Comparison of ENCODE assay signal across 16 cellular contexts in the genomic region with DNA sequence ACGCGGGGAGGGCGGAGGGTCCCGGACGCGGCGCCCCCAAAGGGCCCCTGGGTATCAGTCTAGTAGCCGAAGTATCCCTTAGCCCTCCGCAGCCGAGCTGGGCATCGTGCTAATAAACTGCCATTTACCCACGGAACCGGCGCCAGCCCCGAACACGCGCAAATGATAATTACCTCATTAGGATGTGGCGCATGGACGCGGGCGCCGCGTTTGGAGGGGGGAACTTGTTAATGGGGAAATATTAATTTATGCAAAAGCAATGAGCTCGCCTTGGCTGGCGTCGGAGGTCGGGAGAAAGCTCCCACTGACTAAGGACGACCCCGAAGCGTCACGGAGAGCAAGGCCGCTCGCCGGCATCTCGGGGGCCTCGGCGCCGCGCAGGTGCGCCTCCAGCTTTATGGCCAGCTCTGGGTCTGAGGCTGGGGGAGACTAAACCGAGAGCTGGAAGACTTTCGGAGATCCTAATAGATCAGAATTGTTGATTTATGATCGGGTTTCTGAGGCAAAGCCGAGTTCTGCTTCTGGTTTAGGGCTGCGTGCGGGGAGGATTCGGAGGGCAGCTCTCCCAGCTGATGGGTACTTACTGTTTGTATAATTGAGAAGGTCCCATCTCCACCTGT. TPM values are rescaled to one million over a fixed set of nuclear protein-coding genes. Genes with fewer than 3 reads are reported as not detected.
DNase-seq lines count a peak whose midpoint lies in the region; FAIRE-seq and TF ChIP-seq lines count a peak whose summit lies in the region.
"Had no signal": no experiment of that assay in that cellular context is flagged by ENCODE, and none has a peak within 500 bp of the region (broad histone marks: within the 10 kb centered on the region; RNA-seq: fewer than 3 reads in every experiment).

No MANE protein-coding gene starts in this region.

- no peak for FAIRE-seq in H1 (lab: Jason Lieb, UNC)

- no peak overlapping the region for H3K4ac ChIP-seq in H1 (replicated peaks; ENCODE audit: insufficient read length, low read depth, low read length)

- no peak overlapping the region; the same call in 1 of the 2 replicates for H2BK20ac ChIP-seq in H1 (ENCODE audit: low read length)

- POLR2A ChIA-PET in H1 (lab: Charles Lee; ENCODE audit: partially characterized antibody) = interaction anchor here (0.9 to 1.2 kb wide), 2 partner anchors 42 to 165 kb away, joined by 3 to 4 read pairs; no protein-coding TSS in a partner anchor

- H3K4me3 ChIP-seq in AG09309 (ENCODE audit: control insufficient read depth, low read depth, low read length) = peak overlapping the region; percentile 32
- no peak overlapping the region for H3K4me3 ChIP-seq in H7 (ENCODE audit: insufficient read depth, low read depth, low read length)
- H3K4me3 ChIP-seq in H1 (ENCODE audit: extremely low read depth in 1 of 4, insufficient read depth in 2 of 4, low read depth in 3 of 4, low read length in 4 of 4) = peak overlapping the region in 3 of 4 experiments; percentile 5 to 60 (median 19); a peak in 5 of 8 replicates
- H3K4me3 ChIP-seq in neural progenitor cell = peak overlapping the region; percentile 46
- peak overlapping the region in 2 of 4 donors; percentile 19 to 23 for H3K4me3 ChIP-seq in sigmoid colon
- H3K4me3 ChIP-seq: lung had no signal

- H3K23me2 ChIP-seq in H1 (ENCODE audit: low read depth, low read length) = peaks cover 5% of the 10 kb centered on the region; the same call in 1 of the 2 replicates

- TF ChIP-seq POLR2A in H1 (IDR thresholded peaks at IDR 0.05; ENCODE audit: control extremely low read depth in 1 of 2, low read depth in 2 of 2, low read length in 2 of 2) (no peak), sigmoid colon (IDR thresholded peaks at IDR 0.05) (no peak)

- H4K20me1 ChIP-seq in H1 (replicated peaks in 1 of 2; ENCODE audit: control insufficient read depth in 1 of 2, insufficient read depth in 2 of 2, low read length in 2 of 2) (peaks cover 0 to 22% of the 10 kb centered on the region in 2 experiments), neural progenitor cell (ENCODE audit: low read depth) (peaks cover 92% of the 10 kb centered on the region)

- no peak overlapping the region for H3K27ac ChIP-seq in H1 (ENCODE audit: low read depth, low read length)
- H3K27ac ChIP-seq in neural progenitor cell = peak overlapping the region; percentile 34
- no peak overlapping the region for H3K27ac ChIP-seq in sigmoid colon
- H3K27ac ChIP-seq: foreskin keratinocyte, vagina had no signal

- H3K4me3 Mint-ChIP-seq in neural progenitor cell (peak overlapping the region; percentile 87), Calu3 (ENCODE audit: low read depth, unreplicated experiment) (no peak overlapping the region)
- H3K4me3 Mint-ChIP-seq: activated T-helper 17 cell treated with anti-CD3 and anti-CD28 coated beads, Interleukin-2, amount 50 U/mL, for 72 hours had no signal

- H3K4me1 ChIP-seq in H1 (replicated peaks in 1 of 4; ENCODE audit: control insufficient read depth in 3 of 4, insufficient read depth in 4 of 4, low read length in 3 of 4) (peaks cover 19 to 71% (median 48%) of the 10 kb centered on the region in 4 experiments), neural progenitor cell (peaks cover 77% of the 10 kb centered on the region), sigmoid colon (peaks cover 0 to 60% (median 54%) of the 10 kb centered on the region in 4 donors)
- H3K4me1 ChIP-seq: Caco-2, foreskin keratinocyte had no signal

- intact Hi-C loops in Calu3 (cut with micrococcal nuclease; ENCODE audit: unreplicated experiment) = no loop called here
- intact Hi-C loops in sigmoid colon (cut with DNase I) = no loop called here

- H4K5ac ChIP-seq in H1 (ENCODE audit: insufficient read length, low read depth, low read length) = no peak overlapping the region

- peak overlapping the region; percentile 57; the same call in 1 of the 2 replicates for H4K8ac ChIP-seq in H1 (ENCODE audit: extremely low read depth, insufficient read depth, low read length)

- no peak overlapping the region for H2BK120ac ChIP-seq in H1 (replicated peaks; ENCODE audit: low read depth, low read length)

- H3K9ac ChIP-seq in H1 (replicated peaks in 1 of 4; ENCODE audit: extremely low read depth in 1 of 4, low read depth in 3 of 4, low read length in 3 of 4) (no peak overlapping the region), neural progenitor cell (no peak overlapping the region)

- H3K27me3 ChIP-seq in H7 (ENCODE audit: control insufficient read depth, insufficient read depth, low read length) (peaks cover 100% of the 10 kb centered on the region), H1 (replicated peaks in 1 of 4; ENCODE audit: control insufficient read depth in 3 of 4, extremely low read depth in 1 of 4, insufficient read depth in 3 of 4, low read length in 3 of 4) (peaks cover 86 to 100% (median 99%) of the 10 kb centered on the region in 4 experiments), neural progenitor cell (peaks cover 100% of the 10 kb centered on the region), sigmoid colon (peaks cover 59 to 100% (median 96%) of the 10 kb centered on the region in 3 donors)

- no peaks in the 10 kb centered on the region for H3K36me3 ChIP-seq in H7 (replicated peaks; ENCODE audit: control insufficient read depth, insufficient read depth, low read length)
- 0 out of 8 replicates have a peak, but pooled peaks cover 0 to 4% (median 0%) of the 10 kb centered on the region in 4 experiments for H3K36me3 ChIP-seq in H1 (ENCODE audit: control insufficient read depth in 2 of 4, insufficient read depth in 4 of 4, low read length in 3 of 4)
- H3K36me3 ChIP-seq in neural progenitor cell = no peaks in the 10 kb centered on the region
- no peaks in the 10 kb centered on the region for H3K36me3 ChIP-seq in sigmoid colon
- H3K36me3 ChIP-seq: vagina had no signal

- TF ChIP-seq EP300 in H1 (IDR thresholded peaks at IDR 0.05; ENCODE audit: borderline replicate concordance in 1 of 2, low read depth in 2 of 2, low read length in 2 of 2) (no peak), sigmoid colon (IDR thresholded peaks at IDR 0.05) (no peak)

- H2BK12ac ChIP-seq in H1 (ENCODE audit: low read depth, low read length) = peak overlapping the region; percentile 43; the same call in 1 of the 2 replicates

- H3F3A ChIP-seq in neural progenitor cell (ENCODE audit: low read depth) = peaks cover 85% of the 10 kb centered on the region

- no peak overlapping the region for H3K56ac ChIP-seq in H1 (replicated peaks; ENCODE audit: insufficient read length, low read depth, low read length)

- no peak overlapping the region for H4K91ac ChIP-seq in H1 (replicated peaks; ENCODE audit: insufficient read length, low read length)

- H3K9me3 Mint-ChIP-seq in neural progenitor cell = peaks cover 4% of the 10 kb centered on the region
- no peaks in the 10 kb centered on the region for H3K9me3 Mint-ChIP-seq in Calu3 (ENCODE audit: low read depth, unreplicated experiment)
- H3K9me3 Mint-ChIP-seq: activated T-helper 17 cell treated with anti-CD3 and anti-CD28 coated beads, Interleukin-2, amount 50 U/mL, for 72 hours had no signal

- no peak for TF ChIP-seq RAD21 in H1 (IDR thresholded peaks at IDR 0.05 in 1 of 2, conservative IDR thresholded peaks at IDR 0.05 in 1 of 2; ENCODE audit: low read depth in 2 of 2, low read length in 2 of 2)

- peak overlapping the region; percentile 65; the same call in 1 of the 2 replicates for H2AK5ac ChIP-seq in H1 (ENCODE audit: low read depth, low read length)

- no TSS peak for BruUV-seq in Calu3 (replicated peaks; lab: Mats Ljungman, UMichigan)

- H3K9me3 ChIP-seq in H1 (ENCODE audit: insufficient read depth in 2 of 2, low read depth in 1 of 2, low read length in 1 of 2) (no peaks in the 10 kb centered on the region; a peak in 1 of 4 replicates), neural progenitor cell (ENCODE audit: low read depth) (no peaks in the 10 kb centered on the region), sigmoid colon (no peaks in the 10 kb centered on the region)
- H3K9me3 ChIP-seq: Caco-2, vagina had no signal

- H3K18ac ChIP-seq in H1 (ENCODE audit: extremely low read depth, low read length) = no peak overlapping the region; the same call in none of the 2 replicates

- H3K36me3 Mint-ChIP-seq in neural progenitor cell (peaks cover 11% of the 10 kb centered on the region), Calu3 (ENCODE audit: insufficient read depth, unreplicated experiment) (no peaks in the 10 kb centered on the region)

- no peak overlapping the region for H2BK15ac ChIP-seq in H1 (ENCODE audit: low read length)

- H3K4me1 Mint-ChIP-seq in neural progenitor cell (peaks cover 56% of the 10 kb centered on the region), Calu3 (ENCODE audit: low read depth, unreplicated experiment) (no peaks in the 10 kb centered on the region)
- H3K4me1 Mint-ChIP-seq: activated T-helper 17 cell treated with anti-CD3 and anti-CD28 coated beads, Interleukin-2, amount 50 U/mL, for 72 hours had no signal

- H2BK5ac ChIP-seq in H1 (ENCODE audit: low read depth, low read length) = no peak overlapping the region

- H3K27ac Mint-ChIP-seq in neural progenitor cell (peak overlapping the region; percentile 90), Calu3 (ENCODE audit: unreplicated experiment) (no peak overlapping the region)
- H3K27ac Mint-ChIP-seq: activated T-helper 17 cell treated with anti-CD3 and anti-CD28 coated beads, Interleukin-2, amount 50 U/mL, for 72 hours had no signal

- H3K4me2 ChIP-seq in H1 (ENCODE audit: insufficient read depth in 1 of 2, low read depth in 2 of 2, low read length in 2 of 2) (peak overlapping the region; percentile 69 to 90), neural progenitor cell (peak overlapping the region; percentile 81)

- 2% methylated on average over 33 of the region's 47 CpGs; no CpG with 5 or more reads in 1 of the 2 experiments for WGBS in H1 (ENCODE audit: extremely low coverage in 1 of 2, insufficient coverage in 1 of 2, insufficient read length in 1 of 2, insufficient replicate concordance in 2 of 2, low coverage in 1 of 2, low lambda C conversion rate in 2 of 2, missing lambda C conversion rate in 1 of 2), 2 experiments
- WGBS in sigmoid colon, 2 donors = 4 to 11% methylated on average over 47 of the region's 47 CpGs

- no peaks in the 10 kb centered on the region for H3K79me1 ChIP-seq in H1 (ENCODE audit: low read depth, low read length)

- H3K23ac ChIP-seq in H1 (ENCODE audit: insufficient read length) = no peak overlapping the region

- H3K27me3 Mint-ChIP-seq in neural progenitor cell (ENCODE audit: insufficient read depth, low read depth) = peaks cover 83% of the 10 kb centered on the region
- peaks cover 51% of the 10 kb centered on the region for H3K27me3 Mint-ChIP-seq in Calu3 (ENCODE audit: unreplicated experiment)

- no peaks in the 10 kb centered on the region for H3K79me2 ChIP-seq in H1 (ENCODE audit: control insufficient read depth in 1 of 2, insufficient read depth in 2 of 2, low read length in 2 of 2)
- H3K79me2 ChIP-seq in neural progenitor cell (ENCODE audit: low read depth) = no peaks in the 10 kb centered on the region

- no peak overlapping the region for H3K14ac ChIP-seq in H1 (ENCODE audit: insufficient read length)

- DNase-seq in AG09309 (ENCODE audit: low read depth) (no peak), H7 (peak; percentile 51), H1 (ENCODE audit: low read depth in 1 of 2, low spot score in 2 of 2) (peak in 1 of 2 experiments; percentile 62), neural progenitor cell (ENCODE audit: low spot score) (peak; percentile 49), hypothalamus (lab: John Stamatoyannopoulos, UW) (no peak), Calu3 (no peak), sigmoid colon (no peak)
- no peak for DNase-seq in activated CD4-positive, alpha-beta T cell treated with anti-CD3 and anti-CD28 coated beads, Interleukin-2, amount 50 U/mL, for 4 hours
- DNase-seq: Caco-2, cerebellar nuclear complex, foreskin keratinocyte, Kasumi-1 had no signal

- CTCF ChIA-PET in H1 (lab: Charles Lee; ENCODE audit: partially characterized antibody) (interaction anchor here (0.6 to 2.1 kb wide), 12 partner anchors 9 to 292 kb away, joined by 3 to 8 read pairs (median 4); no protein-coding TSS in a partner anchor), Calu3 (lab: Charles Lee) (interaction anchor here (0.6 kb wide), 1 partner anchor 991 kb away, joined by 3 read pairs; no protein-coding TSS in a partner anchor)

- TF ChIP-seq CTCF in AG09309 (IDR thresholded peaks at IDR 0.05; ENCODE audit: control insufficient read depth, insufficient read depth, low read depth, low read length, missing control alignments) (no peak), H1 (IDR thresholded peaks at IDR 0.05; ENCODE audit: control extremely low read depth in 1 of 3, insufficient read depth in 1 of 3, low read depth in 1 of 3, low read length in 3 of 3) (no peak), neural progenitor cell (IDR thresholded peaks at IDR 0.05) (no peak), Calu3 (IDR thresholded peaks at IDR 0.05; ENCODE audit: unreplicated experiment) (no peak), sigmoid colon (IDR thresholded peaks at IDR 0.05) (no peak)

- H2AFZ ChIP-seq in H1 (ENCODE audit: low read length) (no peak overlapping the region), neural progenitor cell (replicated peaks) (no peak overlapping the region)

RNA-seq across cellular contexts. Expression of gene FEZF2, which starts 0.5 kb away (rescaled TPM):
- total RNA-seq in H7 (2014; rRNA removed; shearing (Covaris generic)) = 0.14 TPM in 1 of 2 replicates, not detected in the other
- not detected in 2 replicates for total RNA-seq in H1 (2021; fragmentation: NEBNext Ultra II Directional; extraction: Animal tissue kit (Norgen Biotek cat#: 25700))
- polyA plus RNA-seq in H1 (2011; rRNA removed) (0.06 and 0.11 TPM in 2 replicates), sigmoid colon (not detected)
- 0.17 TPM for polyA plus RNA-seq in H1 (2011; cell fraction: cytosol; rRNA removed)
- 0.23 TPM for polyA plus RNA-seq in H1 (2011; cell fraction: nucleus; rRNA removed)
- 0.13 TPM in 1 of 4 replicates, not detected in the others for polyA plus RNA-seq in H1 (2012, experiment 1 of 2)
- 0.08 TPM for polyA plus RNA-seq in H1 (2012, experiment 2 of 2)
- not detected for polyA plus RNA-seq in H1 (2013, experiment 1 of 2)
- not detected for polyA plus RNA-seq in H1 (2013, experiment 2 of 2)
- polyA minus RNA-seq in H1 (2011; rRNA and poly(A)+ RNA removed) = not detected in 2 replicates
- not detected for polyA minus RNA-seq in H1 (2011; cell fraction: cytosol; rRNA and poly(A)+ RNA removed)
- polyA minus RNA-seq in H1 (2011; cell fraction: nucleus; rRNA and poly(A)+ RNA removed) = not detected
- total RNA-seq in neural progenitor cell (ENCODE audit: low replicate concordance) (7.6 and 9.1 TPM in 2 replicates), Calu3 (2022) (not detected in 2 replicates), sigmoid colon (not detected)
- total RNA-seq: activated T-helper 17 cell treated with anti-CD3 and anti-CD28 coated beads, Interleukin-2, amount 50 U/mL, for 72 hours; Caco-2; foreskin keratinocyte; lung; RPMI7951; vagina had no signal
- polyA plus RNA-seq: foreskin keratinocyte, lung had no signal

Comparison
In these comparisons a context has a peak if more than half of its experiments do, and no peak if none do; other contexts are left out.
1. DNase-seq: peak in H7 (single experiment) and neural progenitor cell (single experiment); none in AG09309 (single experiment), hypothalamus (0 of 51), Calu3 (single experiment), sigmoid colon (single experiment) and activated CD4-positive, alpha-beta T cell treated with anti-CD3 and anti-CD28 coated beads, Interleukin-2, amount 50 U/mL, for 4 hours (0 of 2).